Comparison of ENCODE assay signal across 25 cellular contexts in genomic region chr11:11215944-11216343, GRCh38.
DNase-seq lines count a peak whose midpoint lies in the region; ATAC-seq and FAIRE-seq lines count a peak whose summit lies in the region.
"Had no signal": no experiment of that assay in that cellular context is flagged by ENCODE, and none has a peak within 500 bp of the region (broad histone marks: within the 10 kb centered on the region; RNA-seq: fewer than 3 reads in every experiment).

No MANE protein-coding gene starts in this region.

- 0 out of 2 replicates have a peak, but pooled peaks cover 3% of the 10 kb centered on the region for H3K27me3 ChIP-seq in SJCRH30
- H3K27me3 ChIP-seq in neuronal stem cell (ENCODE audit: control insufficient read depth in 3 of 3, insufficient read depth in 3 of 3, low read depth in 1 of 3, low read length in 3 of 3): no peaks in the 10 kb centered on the region
- H3K27me3 ChIP-seq: esophagus squamous epithelium, gastroesophageal sphincter, right lobe of liver had no signal

- H3K4me1 ChIP-seq in SJCRH30: no peaks in the 10 kb centered on the region
- H3K4me1 ChIP-seq in neuronal stem cell (ENCODE audit: control insufficient read depth in 2 of 2, insufficient read depth in 1 of 2, low read depth in 1 of 2, low read length in 2 of 2): peaks cover 0 to 9% of the 10 kb centered on the region in 2 donors
- H3K4me1 ChIP-seq: right lobe of liver had no signal

- H3K4ac ChIP-seq in neuronal stem cell (ENCODE audit: low read length): no peak overlapping the region

- no peak overlapping the region for H2BK12ac ChIP-seq in neuronal stem cell (ENCODE audit: low read length)

- ATAC-seq in GM19397 (IDR thresholded peaks at IDR 0.05; ENCODE audit: unreplicated experiment) (no peak), left colon (no peak)
- ATAC-seq: gastroesophageal sphincter, GM12878, right lobe of liver had no signal

- no peak overlapping the region for H2BK15ac ChIP-seq in neuronal stem cell (ENCODE audit: low read length)

- H3K9ac ChIP-seq in neuronal stem cell (ENCODE audit: low read depth, low read length, poor library complexity): no peak overlapping the region

- H2BK120ac ChIP-seq in neuronal stem cell (ENCODE audit: low read depth, low read length): no peak overlapping the region

- H4K8ac ChIP-seq in neuronal stem cell (ENCODE audit: low read depth, low read length): no peak overlapping the region

- no peaks in the 10 kb centered on the region for H3K36me3 ChIP-seq in SJCRH30
- H3K36me3 ChIP-seq in neuronal stem cell (replicated peaks in 1 of 2; ENCODE audit: control insufficient read depth in 2 of 2, insufficient read depth in 2 of 2, low read length in 2 of 2): no peaks in the 10 kb centered on the region
- H3K36me3 ChIP-seq: esophagus squamous epithelium, gastroesophageal sphincter, right lobe of liver had no signal

- H3K18ac ChIP-seq in neuronal stem cell (ENCODE audit: low read length): peak overlapping the region; percentile 36

- H3K4me3 ChIP-seq in SJCRH30 (no peak overlapping the region), neuronal stem cell (ENCODE audit: low read length in 2 of 2) (peak overlapping the region in 1 of 2 donors; percentile 19)
- H3K4me3 ChIP-seq: esophagus squamous epithelium, gastroesophageal sphincter, GM12878, right lobe of liver had no signal

- no peak overlapping the region for H3K14ac ChIP-seq in neuronal stem cell (ENCODE audit: low read length)

- H3K27ac ChIP-seq in SJCRH30 (no peak overlapping the region), neuronal stem cell (replicated peaks; ENCODE audit: low read length) (no peak overlapping the region)
- H3K27ac ChIP-seq: esophagus squamous epithelium, gastroesophageal sphincter, right lobe of liver had no signal

- no peak overlapping the region for H2BK5ac ChIP-seq in neuronal stem cell (ENCODE audit: low read length)

- no peak overlapping the region for H3K4me2 ChIP-seq in neuronal stem cell (ENCODE audit: insufficient read depth, low read length, poor library complexity, severe bottlenecking)

- H3K23ac ChIP-seq in neuronal stem cell (ENCODE audit: low read depth, low read length, poor library complexity): no peak overlapping the region

- DNase-seq in NCI-H1105 treated with DMSO at 0.1 percent for 48 hours (lab: John Stamatoyannopoulos, UW): peak; percentile 8
- DNase-seq in NCI-H1105 (lab: John Stamatoyannopoulos, UW): no peak
- DNase-seq in HuH-7 (ENCODE audit: low spot score): peak; percentile 34
- DNase-seq in SJCRH30: peak; percentile 40 to 68
- no peak for DNase-seq in neuronal stem cell (ENCODE audit: low spot score)
- no peak for DNase-seq in GM19239 (ENCODE audit: insufficient read length, low spot score)
- no peak for DNase-seq in left colon
- DNase-seq: activated CD4-positive, alpha-beta T cell treated with anti-CD3 and anti-CD28 coated beads for 48 hours; effector memory CD4-positive, alpha-beta T cell; esophagus squamous epithelium; GDM1; kidney glomerular epithelial cell; mesenchymal stem cell; naive B cell; NCI-H1048; NCI-H524; stimulated activated CD4-positive, alpha-beta T cell treated with anti-CD3 and anti-CD28 coated beads, Interleukin-15, amount 100 ng/mL, for 24 hours; SW 1271 had no signal

- WGBS in neuronal stem cell (ENCODE audit: extremely low coverage in 2 of 2, insufficient read length in 2 of 2, insufficient replicate concordance in 1 of 2), 2 donors: no CpG with 5 or more reads among the region's 3 CpGs

- no peak for FAIRE-seq in GM19239 (lab: Jason Lieb, UNC)
- FAIRE-seq: A204.1, astrocyte, D721Med, GM12878 had no signal

- no peak overlapping the region for H4K91ac ChIP-seq in neuronal stem cell (ENCODE audit: low read depth, low read length, poor library complexity)

- H3K79me1 ChIP-seq in neuronal stem cell (ENCODE audit: low read depth, low read length): no peaks in the 10 kb centered on the region

- peak overlapping the region; percentile 26 for H2AK5ac ChIP-seq in neuronal stem cell (ENCODE audit: low read depth, low read length)

- intact Hi-C loops in left colon (cut with DNase I, micrococcal nuclease): no loop called here

- H2AFZ ChIP-seq in neuronal stem cell (ENCODE audit: low read length): no peak overlapping the region

- no peaks in the 10 kb centered on the region for H3K9me3 ChIP-seq in SJCRH30 (replicated peaks)
- H3K9me3 ChIP-seq in neuronal stem cell (replicated peaks in 1 of 2; ENCODE audit: control insufficient read depth in 2 of 2, insufficient read depth in 1 of 2, low read depth in 1 of 2, low read length in 2 of 2): no peaks in the 10 kb centered on the region
- H3K9me3 ChIP-seq: esophagus squamous epithelium, gastroesophageal sphincter, right lobe of liver had no signal

Comparison
In these comparisons a context has a peak if more than half of its experiments do, and no peak if none do; other contexts are left out.
1. DNase-seq: peak in NCI-H1105 treated with DMSO at 0.1 percent for 48 hours (single experiment), HuH-7 (single experiment) and SJCRH30 (2 of 2); none in NCI-H1105 (single experiment), neuronal stem cell (single experiment), GM19239 (single experiment) and left colon (0 of 2).